1 cellular context compared by ENCODE assay signal in genomic region chr1:156445789-156446263, GRCh38.
TF ChIP-seq lines count a peak whose summit lies in the region.

No MANE protein-coding gene starts in this region.

TF ChIP-seq in HepG2, 621 proteins besides CTCF, POLR2A, EP300 and RAD21 (continued from another document):
- TF ChIP-seq, protein P1, sequence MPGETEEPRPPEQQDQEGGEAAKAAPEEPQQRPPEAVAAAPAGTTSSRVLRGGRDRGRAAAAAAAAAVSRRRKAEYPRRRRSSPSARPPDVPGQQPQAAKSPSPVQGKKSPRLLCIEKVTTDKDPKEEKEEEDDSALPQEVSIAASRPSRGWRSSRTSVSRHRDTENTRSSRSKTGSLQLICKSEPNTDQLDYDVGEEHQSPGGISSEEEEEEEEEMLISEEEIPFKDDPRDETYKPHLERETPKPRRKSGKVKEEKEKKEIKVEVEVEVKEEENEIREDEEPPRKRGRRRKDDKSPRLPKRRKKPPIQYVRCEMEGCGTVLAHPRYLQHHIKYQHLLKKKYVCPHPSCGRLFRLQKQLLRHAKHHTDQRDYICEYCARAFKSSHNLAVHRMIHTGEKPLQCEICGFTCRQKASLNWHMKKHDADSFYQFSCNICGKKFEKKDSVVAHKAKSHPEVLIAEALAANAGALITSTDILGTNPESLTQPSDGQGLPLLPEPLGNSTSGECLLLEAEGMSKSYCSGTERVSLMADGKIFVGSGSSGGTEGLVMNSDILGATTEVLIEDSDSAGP (CRISPR knock-in tag; IDR thresholded peaks at IDR 0.05; ENCODE audit: borderline replicate concordance), result peak; percentile 30
- TF ChIP-seq ZNF709 (CRISPR knock-in tag; IDR thresholded peaks at IDR 0.05), result no peak
- 0 out of 2 replicates have a peak, but pooled peaks have one; percentile 42 for TF ChIP-seq FOSL2 (CRISPR knock-in tag; IDR thresholded peaks at IDR 0.05)
- TF ChIP-seq ZNF674 (CRISPR knock-in tag; IDR thresholded peaks at IDR 0.05; ENCODE audit: low read depth), result no peak
- peak; percentile 36; the same call in 1 of the 2 replicates for TF ChIP-seq ZNF331 (CRISPR knock-in tag; IDR thresholded peaks at IDR 0.05)
- TF ChIP-seq NR2F6 (IDR thresholded peaks at IDR 0.05), result no peak
- TF ChIP-seq NR2F6 (CRISPR knock-in tag; IDR thresholded peaks at IDR 0.05), result 0 out of 2 replicates have a peak, but pooled peaks have one; percentile 41
- no peak for TF ChIP-seq IKZF4 (CRISPR knock-in tag; IDR thresholded peaks at IDR 0.05; ENCODE audit: borderline replicate concordance, low read depth, not compliant biosample characterization)
- peak; percentile 52; the same call in 1 of the 2 replicates for TF ChIP-seq ZNF24 (IDR thresholded peaks at IDR 0.05)
- TF ChIP-seq, protein P2, sequence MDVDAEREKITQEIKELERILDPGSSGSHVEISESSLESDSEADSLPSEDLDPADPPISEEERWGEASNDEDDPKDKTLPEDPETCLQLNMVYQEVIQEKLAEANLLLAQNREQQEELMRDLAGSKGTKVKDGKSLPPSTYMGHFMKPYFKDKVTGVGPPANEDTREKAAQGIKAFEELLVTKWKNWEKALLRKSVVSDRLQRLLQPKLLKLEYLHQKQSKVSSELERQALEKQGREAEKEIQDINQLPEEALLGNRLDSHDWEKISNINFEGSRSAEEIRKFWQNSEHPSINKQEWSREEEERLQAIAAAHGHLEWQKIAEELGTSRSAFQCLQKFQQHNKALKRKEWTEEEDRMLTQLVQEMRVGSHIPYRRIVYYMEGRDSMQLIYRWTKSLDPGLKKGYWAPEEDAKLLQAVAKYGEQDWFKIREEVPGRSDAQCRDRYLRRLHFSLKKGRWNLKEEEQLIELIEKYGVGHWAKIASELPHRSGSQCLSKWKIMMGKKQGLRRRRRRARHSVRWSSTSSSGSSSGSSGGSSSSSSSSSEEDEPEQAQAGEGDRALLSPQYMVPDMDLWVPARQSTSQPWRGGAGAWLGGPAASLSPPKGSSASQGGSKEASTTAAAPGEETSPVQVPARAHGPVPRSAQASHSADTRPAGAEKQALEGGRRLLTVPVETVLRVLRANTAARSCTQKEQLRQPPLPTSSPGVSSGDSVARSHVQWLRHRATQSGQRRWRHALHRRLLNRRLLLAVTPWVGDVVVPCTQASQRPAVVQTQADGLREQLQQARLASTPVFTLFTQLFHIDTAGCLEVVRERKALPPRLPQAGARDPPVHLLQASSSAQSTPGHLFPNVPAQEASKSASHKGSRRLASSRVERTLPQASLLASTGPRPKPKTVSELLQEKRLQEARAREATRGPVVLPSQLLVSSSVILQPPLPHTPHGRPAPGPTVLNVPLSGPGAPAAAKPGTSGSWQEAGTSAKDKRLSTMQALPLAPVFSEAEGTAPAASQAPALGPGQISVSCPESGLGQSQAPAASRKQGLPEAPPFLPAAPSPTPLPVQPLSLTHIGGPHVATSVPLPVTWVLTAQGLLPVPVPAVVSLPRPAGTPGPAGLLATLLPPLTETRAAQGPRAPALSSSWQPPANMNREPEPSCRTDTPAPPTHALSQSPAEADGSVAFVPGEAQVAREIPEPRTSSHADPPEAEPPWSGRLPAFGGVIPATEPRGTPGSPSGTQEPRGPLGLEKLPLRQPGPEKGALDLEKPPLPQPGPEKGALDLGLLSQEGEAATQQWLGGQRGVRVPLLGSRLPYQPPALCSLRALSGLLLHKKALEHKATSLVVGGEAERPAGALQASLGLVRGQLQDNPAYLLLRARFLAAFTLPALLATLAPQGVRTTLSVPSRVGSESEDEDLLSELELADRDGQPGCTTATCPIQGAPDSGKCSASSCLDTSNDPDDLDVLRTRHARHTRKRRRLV (CRISPR knock-in tag; IDR thresholded peaks at IDR 0.05), result no peak
- TF ChIP-seq ZNF326 (CRISPR knock-in tag; IDR thresholded peaks at IDR 0.05; ENCODE audit: borderline replicate concordance), result no peak
- 0 out of 2 replicates have a peak, but pooled peaks have one; percentile 49 for TF ChIP-seq ERF (CRISPR knock-in tag; IDR thresholded peaks at IDR 0.05)
- peak; percentile 72 for TF ChIP-seq XRCC5 (optimal IDR thresholded peaks at IDR 0.05; ENCODE audit: low read length)
- TF ChIP-seq ZNF724P (CRISPR knock-in tag; IDR thresholded peaks at IDR 0.05; ENCODE audit: borderline replicate concordance), result no peak
- no peak for TF ChIP-seq AGO2 (optimal IDR thresholded peaks at IDR 0.05; ENCODE audit: low read depth, low read length)
- TF ChIP-seq ZFX (CRISPR knock-in tag; IDR thresholded peaks at IDR 0.05; ENCODE audit: low read depth), result peak; percentile 29; the same call in 1 of the 2 replicates
- TF ChIP-seq MIER3 (CRISPR knock-in tag; IDR thresholded peaks at IDR 0.05; ENCODE audit: borderline replicate concordance), result peak; percentile 36; the same call in 1 of the 2 replicates
- TF ChIP-seq ZNF263 (CRISPR knock-in tag; IDR thresholded peaks at IDR 0.05), result 0 out of 2 replicates have a peak, but pooled peaks have one; percentile 33
- TF ChIP-seq, protein P3, sequence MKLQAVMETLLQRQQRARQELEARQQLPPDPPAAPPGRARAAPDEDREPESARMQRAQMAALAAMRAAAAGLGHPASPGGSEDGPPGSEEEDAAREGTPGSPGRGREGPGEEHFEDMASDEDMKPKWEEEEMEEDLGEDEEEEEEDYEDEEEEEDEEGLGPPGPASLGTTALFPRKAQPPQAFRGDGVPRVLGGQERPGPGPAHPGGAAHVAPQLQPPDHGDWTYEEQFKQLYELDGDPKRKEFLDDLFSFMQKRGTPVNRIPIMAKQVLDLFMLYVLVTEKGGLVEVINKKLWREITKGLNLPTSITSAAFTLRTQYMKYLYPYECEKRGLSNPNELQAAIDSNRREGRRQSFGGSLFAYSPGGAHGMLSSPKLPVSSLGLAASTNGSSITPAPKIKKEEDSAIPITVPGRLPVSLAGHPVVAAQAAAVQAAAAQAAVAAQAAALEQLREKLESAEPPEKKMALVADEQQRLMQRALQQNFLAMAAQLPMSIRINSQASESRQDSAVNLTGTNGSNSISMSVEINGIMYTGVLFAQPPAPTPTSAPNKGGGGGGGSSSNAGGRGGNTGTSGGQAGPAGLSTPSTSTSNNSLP (IDR thresholded peaks at IDR 0.05; ENCODE audit: low read depth, low read length), result 0 out of 2 replicates have a peak, but pooled peaks have one; percentile 28
- TF ChIP-seq THAP11 (CRISPR knock-in tag; IDR thresholded peaks at IDR 0.05), result peak; percentile 45; the same call in 1 of the 2 replicates
- TF ChIP-seq, protein P4, sequence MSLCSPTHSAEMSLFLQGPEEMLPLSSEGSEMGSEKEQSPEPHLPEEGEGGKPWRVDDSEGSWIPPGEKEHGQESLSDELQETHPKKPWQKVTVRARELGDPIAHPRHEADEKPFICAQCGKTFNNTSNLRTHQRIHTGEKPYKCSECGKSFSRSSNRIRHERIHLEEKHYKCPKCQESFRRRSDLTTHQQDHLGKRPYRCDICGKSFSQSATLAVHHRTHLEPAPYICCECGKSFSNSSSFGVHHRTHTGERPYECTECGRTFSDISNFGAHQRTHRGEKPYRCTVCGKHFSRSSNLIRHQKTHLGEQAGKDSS (CRISPR knock-in tag; IDR thresholded peaks at IDR 0.05; ENCODE audit: borderline replicate concordance, low read depth), result peak; percentile 40; the same call in 1 of the 2 replicates
- peak; percentile 70; the same call in 1 of the 2 replicates for TF ChIP-seq SALL2 (CRISPR knock-in tag; IDR thresholded peaks at IDR 0.05)
- TF ChIP-seq PHF21A (CRISPR knock-in tag; IDR thresholded peaks at IDR 0.05), result no peak
- TF ChIP-seq, protein P5, sequence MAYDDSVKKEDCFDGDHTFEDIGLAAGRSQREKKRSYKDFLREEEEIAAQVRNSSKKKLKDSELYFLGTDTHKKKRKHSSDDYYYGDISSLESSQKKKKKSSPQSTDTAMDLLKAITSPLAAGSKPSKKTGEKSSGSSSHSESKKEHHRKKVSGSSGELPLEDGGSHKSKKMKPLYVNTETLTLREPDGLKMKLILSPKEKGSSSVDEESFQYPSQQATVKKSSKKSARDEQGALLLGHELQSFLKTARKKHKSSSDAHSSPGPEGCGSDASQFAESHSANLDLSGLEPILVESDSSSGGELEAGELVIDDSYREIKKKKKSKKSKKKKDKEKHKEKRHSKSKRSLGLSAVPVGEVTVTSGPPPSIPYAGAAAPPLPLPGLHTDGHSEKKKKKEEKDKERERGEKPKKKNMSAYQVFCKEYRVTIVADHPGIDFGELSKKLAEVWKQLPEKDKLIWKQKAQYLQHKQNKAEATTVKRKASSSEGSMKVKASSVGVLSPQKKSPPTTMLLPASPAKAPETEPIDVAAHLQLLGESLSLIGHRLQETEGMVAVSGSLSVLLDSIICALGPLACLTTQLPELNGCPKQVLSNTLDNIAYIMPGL (CRISPR knock-in tag; IDR thresholded peaks at IDR 0.05; ENCODE audit: borderline replicate concordance in 1 of 2, low read depth in 1 of 2), result peak in 1 of 2 experiments; percentile 73; a peak in 2 of 4 replicates
- peak; percentile 96 for TF ChIP-seq STAG1 (CRISPR knock-in tag; IDR thresholded peaks at IDR 0.05)
- no peak for TF ChIP-seq MAZ (IDR thresholded peaks at IDR 0.05; ENCODE audit: borderline replicate concordance, low read depth, low read length)
- 0 out of 2 replicates have a peak, but pooled peaks have one; percentile 45 for TF ChIP-seq MAZ (CRISPR knock-in tag; IDR thresholded peaks at IDR 0.05; ENCODE audit: low read depth)
- TF ChIP-seq ELF3 (CRISPR knock-in tag; IDR thresholded peaks at IDR 0.05), result peak; percentile 78
- peak; percentile 85 for TF ChIP-seq KDM2A (CRISPR knock-in tag; IDR thresholded peaks at IDR 0.05; ENCODE audit: borderline replicate concordance, low read depth)
- 0 out of 2 replicates have a peak, but pooled peaks have one; percentile 2 for TF ChIP-seq CEBPG (CRISPR knock-in tag; IDR thresholded peaks at IDR 0.05)
- TF ChIP-seq ZKSCAN5 (CRISPR knock-in tag; IDR thresholded peaks at IDR 0.05), result peak; percentile 94
- TF ChIP-seq YY1 (IDR thresholded peaks at IDR 0.05; ENCODE audit: insufficient read depth, insufficient replicate concordance, low read depth, low read length), result peak; percentile 28
- TF ChIP-seq HOMEZ (CRISPR knock-in tag; IDR thresholded peaks at IDR 0.05; ENCODE audit: low read depth), result no peak
- TF ChIP-seq SAP130 (CRISPR knock-in tag; IDR thresholded peaks at IDR 0.05; ENCODE audit: low read depth), result peak; percentile 55; the same call in 1 of the 2 replicates
- peak; percentile 74 for TF ChIP-seq ELF1 (CRISPR knock-in tag; IDR thresholded peaks at IDR 0.05)
- TF ChIP-seq MAFG (CRISPR knock-in tag; IDR thresholded peaks at IDR 0.05), result no peak
- no peak for TF ChIP-seq TBP (CRISPR knock-in tag; IDR thresholded peaks at IDR 0.05)
